Comparison of ENCODE assay signal across 18 cellular contexts in the genomic region with DNA sequence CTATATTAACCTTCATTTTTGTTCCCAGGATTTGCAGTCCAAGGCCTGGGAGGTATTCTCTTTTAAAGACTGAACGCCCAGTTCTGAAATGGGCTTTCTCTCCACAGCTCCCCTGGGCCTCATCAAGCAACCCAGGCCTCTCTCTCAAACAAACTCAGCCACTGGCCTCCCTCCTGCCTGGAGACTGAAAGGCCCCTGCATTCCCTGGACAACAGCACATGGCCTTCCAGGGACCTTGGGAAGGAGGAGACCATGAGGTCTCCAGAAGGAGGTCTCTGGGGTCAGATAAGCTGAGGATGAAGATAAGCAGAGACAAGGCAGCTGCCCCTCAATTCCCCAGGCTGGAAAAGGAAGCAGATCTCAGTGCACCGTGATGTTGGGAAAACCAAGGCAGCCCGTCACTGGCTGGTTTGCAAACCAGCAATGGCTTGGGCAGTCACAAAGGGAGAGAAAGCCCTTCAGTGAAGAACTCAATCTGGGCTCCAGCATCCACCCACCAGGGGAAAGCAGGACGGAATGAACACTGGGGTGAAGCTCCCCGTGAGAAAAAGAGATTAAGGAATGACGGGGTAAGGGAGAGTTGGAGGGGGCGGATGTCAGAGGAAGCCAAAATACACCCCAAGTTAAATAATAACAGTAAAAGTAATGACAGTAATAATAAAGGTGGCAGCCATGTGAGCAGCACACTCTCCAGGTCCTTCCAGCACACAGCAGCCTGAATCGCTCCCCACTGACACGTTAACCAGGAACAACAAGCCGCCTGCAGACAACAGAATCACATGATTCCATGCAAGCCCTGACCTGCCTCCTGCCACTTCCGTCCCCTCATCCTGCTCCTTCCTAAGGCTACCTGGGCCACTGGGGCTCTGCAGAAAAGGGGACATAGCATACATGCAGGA. TPM values are rescaled to one million over a fixed set of nuclear protein-coding genes. Genes with fewer than 3 reads are reported as not detected.
DNase-seq lines count a peak whose midpoint lies in the region; ATAC-seq and TF ChIP-seq lines count a peak whose summit lies in the region.
"Had no signal": no experiment of that assay in that cellular context is flagged by ENCODE, and none has a peak within 500 bp of the region (broad histone marks: within the 10 kb centered on the region; RNA-seq: fewer than 3 reads in every experiment).

No MANE protein-coding gene starts in this region.

- no peaks in the 10 kb centered on the region for H4K20me1 ChIP-seq in smooth muscle cell (ENCODE audit: low read depth)

- no peak for TF ChIP-seq CTCF in brain (conservative IDR thresholded peaks at IDR 0.05)
- TF ChIP-seq CTCF in smooth muscle cell (IDR thresholded peaks at IDR 0.05; ENCODE audit: borderline replicate concordance, insufficient read depth, poor library complexity, severe bottlenecking), result no peak

- no peaks in the 10 kb centered on the region for H3K36me3 ChIP-seq in smooth muscle cell (ENCODE audit: low read depth)

- peaks cover 53% of the 10 kb centered on the region for H3K36me3 Mint-ChIP-seq in brain
- no peaks in the 10 kb centered on the region for H3K36me3 Mint-ChIP-seq in activated T-cell treated with anti-CD3 and anti-CD28 coated beads, Interleukin-2, amount 50 U/mL, for 4 hours (ENCODE audit: insufficient read depth)

- peaks cover 4% of the 10 kb centered on the region for H3K27me3 Mint-ChIP-seq in brain
- no peaks in the 10 kb centered on the region for H3K27me3 Mint-ChIP-seq in activated T-cell treated with anti-CD3 and anti-CD28 coated beads, Interleukin-2, amount 50 U/mL, for 4 hours (ENCODE audit: low read depth)
- H3K27me3 Mint-ChIP-seq: memory B cell had no signal

- no peaks in the 10 kb centered on the region for H3K9me3 Mint-ChIP-seq in brain
- H3K9me3 Mint-ChIP-seq in activated T-cell treated with anti-CD3 and anti-CD28 coated beads, Interleukin-2, amount 50 U/mL, for 4 hours, result no peaks in the 10 kb centered on the region
- H3K9me3 Mint-ChIP-seq: memory B cell; T-helper 1 cell treated with Interleukin-12 subunit alpha and Interleukin-12 subunit beta and Interleukin-4 antibody, amounts not matched to agents 30 μg/mL and 1 μg/mL, for 36 hours had no signal

- H2AFZ ChIP-seq in smooth muscle cell (ENCODE audit: low read depth), result no peak overlapping the region

- no peak overlapping the region for H3K4me3 ChIP-seq in smooth muscle cell
- H3K4me3 ChIP-seq: BLaER1 treated with 17β-estradiol and CSF1 and Interleukin-3, amounts not matched to agents 10 nM and 100 nM had no signal

- peaks cover 4% of the 10 kb centered on the region for H3K79me2 ChIP-seq in smooth muscle cell (ENCODE audit: low read depth)

- H3K27ac ChIP-seq in smooth muscle cell (ENCODE audit: low read depth), result no peak overlapping the region
- H3K27ac ChIP-seq: BLaER1 treated with 17β-estradiol and CSF1 and Interleukin-3, amounts not matched to agents 10 nM and 100 nM; HL-60 had no signal

- ATAC-seq in left ventricle myocardium superior (peak; percentile 88), GM21360 (IDR thresholded peaks at IDR 0.05; ENCODE audit: unreplicated experiment) (no peak)
- no peak for ATAC-seq in activated T-cell treated with anti-CD3 and anti-CD28 coated beads, Interleukin-2, amount 50 U/mL, for 4 hours
- ATAC-seq: Panc1 had no signal

- peaks cover 55% of the 10 kb centered on the region for H3K4me1 Mint-ChIP-seq in brain
- no peaks in the 10 kb centered on the region for H3K4me1 Mint-ChIP-seq in activated T-cell treated with anti-CD3 and anti-CD28 coated beads, Interleukin-2, amount 50 U/mL, for 4 hours (ENCODE audit: low read depth)
- H3K4me1 Mint-ChIP-seq: memory B cell had no signal

- peak overlapping the region in 1 of 5 experiments; percentile 10 for H3K4me3 Mint-ChIP-seq in brain
- no peak overlapping the region for H3K4me3 Mint-ChIP-seq in activated T-cell treated with anti-CD3 and anti-CD28 coated beads, Interleukin-2, amount 50 U/mL, for 4 hours
- H3K4me3 Mint-ChIP-seq: memory B cell; T-helper 1 cell treated with Interleukin-12 subunit alpha and Interleukin-12 subunit beta and Interleukin-4 antibody, amounts not matched to agents 30 μg/mL and 1 μg/mL, for 36 hours had no signal

- H3K27ac Mint-ChIP-seq in brain, result peak overlapping the region in 3 of 5 experiments; percentile 88 to 94 (median 88)
- H3K27ac Mint-ChIP-seq: memory B cell; T-helper 1 cell treated with Interleukin-12 subunit alpha and Interleukin-12 subunit beta and Interleukin-4 antibody, amounts not matched to agents 30 μg/mL and 1 μg/mL, for 36 hours had no signal

- peak; percentile 22 for DNase-seq in NCI-H1436 treated with DMSO at 0.1 percent for 48 hours (lab: John Stamatoyannopoulos, UW)
- DNase-seq in left ventricle myocardium superior, result peak; percentile 44
- no peak for DNase-seq in smooth muscle cell (lab: John Stamatoyannopoulos, UW; ENCODE audit: unreplicated experiment)
- no peak for DNase-seq in activated T-cell treated with anti-CD3 and anti-CD28 coated beads, Interleukin-2, amount 50 U/mL, for 4 hours
- DNase-seq in SHP77 treated with DMSO at 0.1 percent for 48 hours (lab: John Stamatoyannopoulos, UW), result no peak
- no peak for DNase-seq in HuH-7 (ENCODE audit: low spot score)
- DNase-seq: activated CD4-positive, alpha-beta T cell treated with anti-CD3 and anti-CD28 coated beads, Interleukin-2, amount 50 U/mL, for 1 hour; H7; NCI-H2081 treated with DMSO at 0.1 percent for 48 hours; stimulated activated CD4-positive, alpha-beta T cell treated with anti-CD3 and anti-CD28 coated beads, Interleukin-4, amount 100 ng/mL, for 4 hours; stimulated activated naive CD4-positive, alpha-beta T cell treated with Interleukin-2 at 50 U/mL for 16 hours had no signal

- H3K9me3 ChIP-seq in smooth muscle cell (replicated peaks; ENCODE audit: low read depth), result no peaks in the 10 kb centered on the region

- H3K4me1 ChIP-seq in smooth muscle cell (ENCODE audit: low read depth), result peaks cover 34% of the 10 kb centered on the region

- intact Hi-C loops in left ventricle myocardium superior (cut with micrococcal nuclease), result no loop called here

- no peaks in the 10 kb centered on the region for H3K27me3 ChIP-seq in smooth muscle cell (ENCODE audit: low read depth)

- WGBS in smooth muscle cell (ENCODE audit: low lambda C conversion rate), result 68% methylated on average over 11 of the region's 11 CpGs

- no peak overlapping the region for H3K9ac ChIP-seq in smooth muscle cell (ENCODE audit: low read depth)
- H3K9ac ChIP-seq: BLaER1 treated with 17β-estradiol and CSF1 and Interleukin-3, amounts not matched to agents 10 nM and 100 nM had no signal

- H3F3A ChIP-seq in smooth muscle cell (ENCODE audit: low read depth), result no peaks in the 10 kb centered on the region

- peak overlapping the region; percentile 42 for H3K4me2 ChIP-seq in smooth muscle cell
- H3K4me2 ChIP-seq: BLaER1 treated with 17β-estradiol and CSF1 and Interleukin-3, amounts not matched to agents 10 nM and 100 nM had no signal

RNA-seq across cellular contexts. Expression of a gene that starts 22.3 kb away (rescaled TPM):
- 8.6 TPM for polyA plus RNA-seq in brain (ENCODE audit: insufficient read depth, low read depth, low replicate concordance)
- 7.5 TPM for total RNA-seq in left ventricle myocardium superior
- total RNA-seq in smooth muscle cell, result 56.9 and 66.6 TPM in 2 replicates
- polyA plus RNA-seq in smooth muscle cell, result 10.0 and 37.9 TPM in 2 replicates
- 1 to 10 TPM in 2 of 3 donors, under 1 TPM in 1; 0.56 to 1.3 (median 1.0) TPM for total RNA-seq in activated T-cell treated with anti-CD3 and anti-CD28 coated beads, Interleukin-2, amount 50 U/mL, for 4 hours

Comparison
In these comparisons a context has a peak if more than half of its experiments do, and no peak if none do; other contexts are left out.
1. DNase-seq: peak in NCI-H1436 treated with DMSO at 0.1 percent for 48 hours (single experiment) and left ventricle myocardium superior (single experiment); none in smooth muscle cell (single experiment), activated T-cell treated with anti-CD3 and anti-CD28 coated beads, Interleukin-2, amount 50 U/mL, for 4 hours (single experiment), SHP77 treated with DMSO at 0.1 percent for 48 hours (single experiment) and HuH-7 (single experiment).